Comparison of ENCODE assay signal across 1 cellular context in the genomic region with DNA sequence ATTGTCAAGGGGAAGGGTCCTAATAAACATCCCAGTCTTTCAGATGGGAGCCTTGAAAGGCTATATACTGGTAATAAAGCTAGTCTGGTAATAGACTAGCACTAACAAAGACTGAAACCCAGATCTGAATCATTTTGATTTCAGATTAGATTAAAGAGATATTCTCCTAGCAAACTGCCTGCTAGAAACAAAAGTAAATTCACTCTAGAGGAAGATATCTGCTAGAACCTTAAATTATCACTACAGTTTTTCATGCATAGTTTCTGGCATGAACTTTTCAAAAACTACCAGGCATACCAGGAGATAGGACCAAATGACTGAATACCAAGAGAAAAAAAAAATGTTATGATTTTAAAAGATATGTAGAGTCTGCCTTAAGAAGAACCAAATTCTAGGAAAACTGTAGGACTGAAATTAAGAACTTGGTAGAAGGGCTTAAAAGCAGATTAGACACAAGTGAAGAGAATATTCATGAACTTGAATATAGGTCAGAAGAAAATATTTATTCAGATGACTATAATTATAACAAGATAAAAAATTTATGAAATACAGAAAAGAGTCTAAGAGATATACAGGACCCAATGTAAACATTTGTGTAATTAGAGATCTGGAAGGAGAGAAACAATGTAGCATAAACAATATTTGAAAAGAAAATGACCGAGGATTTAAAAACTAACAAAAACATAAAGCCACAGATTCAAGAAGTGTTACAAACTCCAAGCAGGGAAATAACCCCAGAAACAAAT.
TF ChIP-seq lines count a peak whose summit lies in the region.

No MANE protein-coding gene starts in this region.

TF ChIP-seq in liver, 16 proteins besides CTCF, POLR2A, EP300 and RAD21 (continued from another document):
- TF ChIP-seq, protein P1, sequence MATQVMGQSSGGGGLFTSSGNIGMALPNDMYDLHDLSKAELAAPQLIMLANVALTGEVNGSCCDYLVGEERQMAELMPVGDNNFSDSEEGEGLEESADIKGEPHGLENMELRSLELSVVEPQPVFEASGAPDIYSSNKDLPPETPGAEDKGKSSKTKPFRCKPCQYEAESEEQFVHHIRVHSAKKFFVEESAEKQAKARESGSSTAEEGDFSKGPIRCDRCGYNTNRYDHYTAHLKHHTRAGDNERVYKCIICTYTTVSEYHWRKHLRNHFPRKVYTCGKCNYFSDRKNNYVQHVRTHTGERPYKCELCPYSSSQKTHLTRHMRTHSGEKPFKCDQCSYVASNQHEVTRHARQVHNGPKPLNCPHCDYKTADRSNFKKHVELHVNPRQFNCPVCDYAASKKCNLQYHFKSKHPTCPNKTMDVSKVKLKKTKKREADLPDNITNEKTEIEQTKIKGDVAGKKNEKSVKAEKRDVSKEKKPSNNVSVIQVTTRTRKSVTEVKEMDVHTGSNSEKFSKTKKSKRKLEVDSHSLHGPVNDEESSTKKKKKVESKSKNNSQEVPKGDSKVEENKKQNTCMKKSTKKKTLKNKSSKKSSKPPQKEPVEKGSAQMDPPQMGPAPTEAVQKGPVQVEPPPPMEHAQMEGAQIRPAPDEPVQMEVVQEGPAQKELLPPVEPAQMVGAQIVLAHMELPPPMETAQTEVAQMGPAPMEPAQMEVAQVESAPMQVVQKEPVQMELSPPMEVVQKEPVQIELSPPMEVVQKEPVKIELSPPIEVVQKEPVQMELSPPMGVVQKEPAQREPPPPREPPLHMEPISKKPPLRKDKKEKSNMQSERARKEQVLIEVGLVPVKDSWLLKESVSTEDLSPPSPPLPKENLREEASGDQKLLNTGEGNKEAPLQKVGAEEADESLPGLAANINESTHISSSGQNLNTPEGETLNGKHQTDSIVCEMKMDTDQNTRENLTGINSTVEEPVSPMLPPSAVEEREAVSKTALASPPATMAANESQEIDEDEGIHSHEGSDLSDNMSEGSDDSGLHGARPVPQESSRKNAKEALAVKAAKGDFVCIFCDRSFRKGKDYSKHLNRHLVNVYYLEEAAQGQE (IDR thresholded peaks at IDR 0.05): no peak
- TF ChIP-seq RXRA (IDR thresholded peaks at IDR 0.05): no peak
